Comparison of ENCODE assay signal across 1 cellular context in the genomic region with DNA sequence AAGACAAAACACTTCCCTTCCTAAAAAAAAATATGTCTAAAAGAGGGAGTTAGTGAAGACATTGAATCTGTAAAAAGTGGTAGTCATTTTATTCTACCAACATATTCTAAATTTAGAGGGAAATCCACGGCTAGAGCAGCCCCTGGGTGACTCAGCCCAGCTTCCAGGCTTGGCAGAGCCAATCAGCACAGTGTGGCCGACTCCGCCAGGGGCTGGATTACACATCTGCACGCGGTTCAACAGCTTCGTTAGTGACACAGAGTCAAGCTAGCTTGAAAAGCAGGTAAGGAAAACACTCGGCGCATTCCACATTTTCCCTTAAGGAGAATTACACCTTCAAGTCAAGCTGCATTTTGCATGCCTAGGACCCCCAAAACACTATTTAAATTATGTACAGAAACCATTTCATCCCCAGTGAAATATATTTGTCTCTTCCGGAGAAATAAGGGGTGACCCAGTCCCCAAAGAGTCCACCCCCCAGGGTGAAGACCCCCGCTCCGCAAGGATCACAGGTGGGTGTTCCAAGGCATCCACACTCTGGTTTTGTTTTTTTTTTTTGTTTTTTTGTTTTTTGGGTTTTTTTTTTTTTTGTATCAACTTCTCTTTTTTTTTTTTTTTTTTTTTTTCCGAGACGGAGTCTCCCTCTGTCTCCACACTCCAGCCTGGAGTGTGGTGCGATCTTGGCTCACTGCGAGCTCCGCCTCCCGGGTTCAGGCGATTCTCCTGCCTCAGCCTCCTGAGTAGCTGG.
TF ChIP-seq lines count a peak whose summit lies in the region.

No MANE protein-coding gene starts in this region.

TF ChIP-seq in H1, 55 proteins besides CTCF, POLR2A, EP300 and RAD21:
- TF ChIP-seq RXRA (IDR thresholded peaks at IDR 0.05; ENCODE audit: insufficient read depth, low read depth, low read length) = no peak
- TF ChIP-seq, protein P1, sequence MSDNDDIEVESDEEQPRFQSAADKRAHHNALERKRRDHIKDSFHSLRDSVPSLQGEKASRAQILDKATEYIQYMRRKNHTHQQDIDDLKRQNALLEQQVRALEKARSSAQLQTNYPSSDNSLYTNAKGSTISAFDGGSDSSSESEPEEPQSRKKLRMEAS (IDR thresholded peaks at IDR 0.05) = 0 out of 2 replicates have a peak, but pooled peaks have one; percentile 15
- TF ChIP-seq NRF1 (IDR thresholded peaks at IDR 0.05; ENCODE audit: low read depth, low read length) = no peak
TF ChIP-seq in H1: peak in this region for 1.
